ENCODE assay signal across 17 cellular contexts in the genomic region with DNA sequence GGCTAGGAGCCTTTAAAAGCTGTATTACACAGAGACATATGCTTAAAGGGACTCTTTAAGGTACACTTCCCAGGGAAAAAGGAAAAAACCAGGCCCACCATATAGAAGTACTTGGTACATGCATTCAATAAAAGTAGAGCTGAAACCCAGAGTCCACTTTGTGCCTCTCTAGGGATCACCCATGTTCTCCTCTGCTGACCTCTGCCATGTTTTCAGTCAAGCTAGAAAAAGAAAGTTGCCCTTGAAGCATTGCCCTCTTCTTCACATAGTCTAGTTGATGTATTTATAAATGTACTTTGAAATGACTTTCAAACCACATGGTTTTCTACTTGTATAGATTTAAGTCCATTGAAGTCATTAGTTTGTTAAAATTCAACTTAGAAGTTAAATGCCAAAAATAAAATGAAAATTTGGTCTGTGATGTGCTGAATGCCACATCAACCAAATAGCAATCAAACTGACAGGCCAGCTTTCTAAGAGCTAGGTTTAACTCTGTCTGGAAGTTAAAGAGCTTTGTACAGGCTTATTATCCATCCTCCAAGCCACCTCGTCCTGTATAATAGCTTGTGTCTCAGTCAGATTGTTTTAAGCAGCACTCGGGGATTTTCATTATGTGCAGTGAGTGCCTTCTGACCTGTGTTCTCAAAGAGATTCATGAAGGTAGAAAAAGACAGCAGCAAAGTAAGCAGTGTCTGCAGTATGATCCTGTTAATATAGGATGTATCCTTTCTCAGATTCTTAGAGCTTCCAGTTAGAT.
"Had no signal": no experiment of that assay in that cellular context is flagged by ENCODE, and none has a peak within 500 bp of the region (broad histone marks: within the 10 kb centered on the region; RNA-seq: fewer than 3 reads in every experiment).

No MANE protein-coding gene starts in this region.

- H3K9me3 ChIP-seq: prostate gland, right lobe of liver, thyroid gland had no signal

- DNase-seq: activated CD4-positive, alpha-beta T cell treated with anti-CD3 and anti-CD28 coated beads, Interleukin-2, amount 50 U/mL, for 1 hour; activated CD4-positive, CD25-positive, alpha-beta regulatory T cell treated with anti-CD3 and anti-CD28 coated beads, Interleukin-2, amount 50 U/mL, for 72 hours; activated CD8-positive, alpha-beta memory T cell treated with anti-CD3 and anti-CD28 coated beads, Interleukin-2, amount 50 U/mL, for 4 hours; activated effector memory CD4-positive, alpha-beta T cell treated with anti-CD3 and anti-CD28 coated beads, Interleukin-2, amount 50 U/mL, for 16 hours; activated naive CD4-positive, alpha-beta T cell treated with anti-CD3 and anti-CD28 coated beads, Interleukin-2, amount 50 U/mL, for 16 hours; activated T-cell treated with anti-CD3 and anti-CD28 coated beads, Interleukin-2, amount 50 U/mL, for 48 hours; effector memory CD8-positive, alpha-beta T cell; hypothalamus; mammary epithelial cell; right lobe of liver; stimulated activated CD4-positive, alpha-beta T cell treated with anti-CD3 and anti-CD28 coated beads, Interleukin-4, amount 100 ng/mL, for 24 hours; thyroid gland had no signal

- H3K27me3 ChIP-seq: right lobe of liver, thyroid gland had no signal

- H3K4me1 Mint-ChIP-seq: stimulated activated effector memory CD8-positive, alpha-beta T cell treated with anti-CD3 and anti-CD28 coated beads, Interleukin-12 subunit alpha, Interleukin-12 subunit beta, amount 100 ng/mL, for 72 hours had no signal

- H3K4me3 Mint-ChIP-seq: effector memory CD8-positive, alpha-beta T cell; neural crest cell; stimulated activated effector memory CD8-positive, alpha-beta T cell treated with anti-CD3 and anti-CD28 coated beads, Interleukin-12 subunit alpha, Interleukin-12 subunit beta, amount 100 ng/mL, for 72 hours; T-helper 1 cell treated with Interleukin-12 subunit alpha and Interleukin-12 subunit beta and Interleukin-4 antibody, amounts not matched to agents 30 μg/mL and 1 μg/mL, for 36 hours had no signal

- H3K4me1 ChIP-seq: prostate gland, right lobe of liver, thyroid gland had no signal

- H3K9me3 Mint-ChIP-seq: effector memory CD8-positive, alpha-beta T cell; stimulated activated effector memory CD8-positive, alpha-beta T cell treated with anti-CD3 and anti-CD28 coated beads, Interleukin-12 subunit alpha, Interleukin-12 subunit beta, amount 100 ng/mL, for 72 hours; T-helper 1 cell treated with Interleukin-12 subunit alpha and Interleukin-12 subunit beta and Interleukin-4 antibody, amounts not matched to agents 30 μg/mL and 1 μg/mL, for 36 hours had no signal

- H3K27ac ChIP-seq: prostate gland, right lobe of liver, thyroid gland had no signal

- H3K36me3 ChIP-seq: prostate gland, right lobe of liver, thyroid gland had no signal

- H3K4me3 ChIP-seq: prostate gland, right lobe of liver, thyroid gland had no signal

- ATAC-seq: effector memory CD8-positive, alpha-beta T cell; left lobe of liver; right lobe of liver; stimulated activated effector memory CD8-positive, alpha-beta T cell treated with anti-CD3 and anti-CD28 coated beads, Interleukin-12 subunit alpha, Interleukin-12 subunit beta, amount 100 ng/mL, for 72 hours had no signal

- H3K27ac Mint-ChIP-seq: effector memory CD8-positive, alpha-beta T cell; stimulated activated effector memory CD8-positive, alpha-beta T cell treated with anti-CD3 and anti-CD28 coated beads, Interleukin-12 subunit alpha, Interleukin-12 subunit beta, amount 100 ng/mL, for 72 hours; T-helper 1 cell treated with Interleukin-12 subunit alpha and Interleukin-12 subunit beta and Interleukin-4 antibody, amounts not matched to agents 30 μg/mL and 1 μg/mL, for 36 hours had no signal

- H3K36me3 Mint-ChIP-seq: stimulated activated effector memory CD8-positive, alpha-beta T cell treated with anti-CD3 and anti-CD28 coated beads, Interleukin-12 subunit alpha, Interleukin-12 subunit beta, amount 100 ng/mL, for 72 hours had no signal
